Comparison of ENCODE assay signal across 25 cellular contexts in the genomic region with DNA sequence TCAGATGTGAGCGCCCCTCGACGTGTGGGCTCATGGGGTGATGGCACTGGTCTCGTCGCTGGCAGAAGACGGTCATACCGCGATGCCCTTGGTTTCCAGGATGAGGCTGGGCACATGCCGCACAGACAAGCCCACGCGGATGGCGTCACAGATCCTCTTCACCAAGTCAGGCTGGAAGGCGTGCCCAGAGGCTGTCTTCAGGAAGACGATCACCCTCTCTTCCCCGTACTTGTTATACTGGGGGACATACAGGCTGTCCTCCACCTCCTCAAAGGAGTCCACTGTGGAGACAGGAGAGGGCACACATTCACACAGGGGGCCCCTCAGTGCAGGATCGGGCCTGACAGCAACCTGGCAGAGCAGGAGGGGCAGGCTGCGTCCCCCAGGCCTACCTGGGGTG. TPM values are rescaled to one million over a fixed set of nuclear protein-coding genes. Genes with fewer than 3 reads are reported as not detected.
A peak's percentile ranks its signal among the peaks of the same experiment; 100 is the strongest.
DNase-seq lines count a peak whose midpoint lies in the region; ATAC-seq, FAIRE-seq and TF ChIP-seq lines count a peak whose summit lies in the region.
"Had no signal": no experiment of that assay in that cellular context is flagged by ENCODE, and none has a peak within 500 bp of the region (broad histone marks: within the 10 kb centered on the region; RNA-seq: fewer than 3 reads in every experiment).

No MANE protein-coding gene starts in this region.

- ATAC-seq in RWPE2 (ENCODE audit: low read depth) (peak; percentile 23; the same call in 1 of the 3 replicates), esophagus mucosa (no peak)
- no peak for ATAC-seq in stimulated activated naive B cell treated with anti-CD40 and anti-IgM and Interleukin-4, amounts not matched to agents 10 μg/mL and 1 μg/mL and 100 μg/mL, for 72 hours (replicated peaks)
- ATAC-seq: CD8-positive, alpha-beta T cell had no signal

- peak; percentile 58 for DNase-seq in RWPE2 (ENCODE audit: low spot score)
- DNase-seq in kidney, result peak; percentile 56
- peak; percentile 60 for DNase-seq in mesenteric fat pad (ENCODE audit: low spot score)
- DNase-seq in stimulated activated naive B cell treated with anti-CD40 and anti-IgM and Interleukin-4, amounts not matched to agents 10 μg/mL and 1 μg/mL and 100 μg/mL, for 72 hours, result no peak
- no peak for DNase-seq in NOMO-1 treated with DMSO at 0.1 percent for 48 hours (lab: John Stamatoyannopoulos, UW; ENCODE audit: unreplicated experiment)
- no peak for DNase-seq in germinal center (ENCODE audit: low spot score)
- DNase-seq in nucleus accumbens (lab: John Stamatoyannopoulos, UW), result no peak
- DNase-seq: 8988T; ACHN; BE2C; C1 segment of cervical spinal cord; Calu3; CD4-positive, CD25-positive, alpha-beta regulatory T cell; CD8-positive, alpha-beta T cell; DMS79 treated with DMSO at 0.1 percent for 48 hours; GF-D8 had no signal

- H3K36me3 ChIP-seq in RWPE2 (ENCODE audit: low read depth), result no peaks in the 10 kb centered on the region
- no peaks in the 10 kb centered on the region for H3K36me3 ChIP-seq in kidney (ENCODE audit: control insufficient read depth in 1 of 2, insufficient read depth in 2 of 2, low read length in 2 of 2)
- H3K36me3 ChIP-seq: BLaER1 had no signal

- H3K27me3 ChIP-seq in RWPE2 (ENCODE audit: insufficient read depth, poor library complexity, severe bottlenecking), result no peaks in the 10 kb centered on the region
- H3K27me3 ChIP-seq: BE2C, BLaER1 had no signal

- intact Hi-C loops in kidney (cut with DNase I), result no loop called here

- H3K9me3 ChIP-seq in RWPE2 (ENCODE audit: severe bottlenecking), result no peaks in the 10 kb centered on the region
- no peaks in the 10 kb centered on the region for H3K9me3 ChIP-seq in kidney (ENCODE audit: control insufficient read depth in 1 of 2, low read length in 2 of 2)
- H3K9me3 ChIP-seq: BE2C, BLaER1, Caco-2 had no signal

- H3K4me3 Mint-ChIP-seq in stimulated activated naive B cell treated with anti-CD40 and anti-IgM and Interleukin-4, amounts not matched to agents 10 μg/mL and 1 μg/mL and 100 μg/mL, for 72 hours, result no peak overlapping the region
- H3K4me3 Mint-ChIP-seq: CD14-positive monocyte; CD4-positive, CD25-positive, alpha-beta regulatory T cell; CD8-positive, alpha-beta T cell had no signal

- TF ChIP-seq CTCF in RWPE2 (IDR thresholded peaks at IDR 0.05; ENCODE audit: poor library complexity, severe bottlenecking) (no peak), kidney (IDR thresholded peaks at IDR 0.05; ENCODE audit: borderline replicate concordance, extremely low read depth, insufficient read depth) (no peak)

- peaks cover 0 to 1% of the 10 kb centered on the region in 2 donors for H3K9me3 Mint-ChIP-seq in stimulated activated naive B cell treated with anti-CD40 and anti-IgM and Interleukin-4, amounts not matched to agents 10 μg/mL and 1 μg/mL and 100 μg/mL, for 72 hours
- H3K9me3 Mint-ChIP-seq: CD8-positive, alpha-beta T cell had no signal

- no peak overlapping the region for H3K9ac ChIP-seq in kidney (ENCODE audit: low read length in 2 of 2)
- H3K9ac ChIP-seq: BLaER1 had no signal

- no peaks in the 10 kb centered on the region for H3K36me3 Mint-ChIP-seq in stimulated activated naive B cell treated with anti-CD40 and anti-IgM and Interleukin-4, amounts not matched to agents 10 μg/mL and 1 μg/mL and 100 μg/mL, for 72 hours
- H3K36me3 Mint-ChIP-seq: CD14-positive monocyte; CD4-positive, CD25-positive, alpha-beta regulatory T cell; CD8-positive, alpha-beta T cell had no signal

- H3K27me3 Mint-ChIP-seq in stimulated activated naive B cell treated with anti-CD40 and anti-IgM and Interleukin-4, amounts not matched to agents 10 μg/mL and 1 μg/mL and 100 μg/mL, for 72 hours, result peaks cover 3 to 12% of the 10 kb centered on the region in 2 donors
- H3K27me3 Mint-ChIP-seq: CD4-positive, CD25-positive, alpha-beta regulatory T cell had no signal

- H3K4me3 ChIP-seq in RWPE2 (ENCODE audit: severe bottlenecking) (no peak overlapping the region), kidney (ENCODE audit: low read length in 2 of 2) (no peak overlapping the region)
- H3K4me3 ChIP-seq: BLaER1 had no signal

- no peak overlapping the region for H3K27ac ChIP-seq in RWPE2 (ENCODE audit: poor library complexity, severe bottlenecking)
- no peak overlapping the region for H3K27ac ChIP-seq in kidney (ENCODE audit: low read depth in 2 of 2, low read length in 2 of 2)
- H3K27ac ChIP-seq: BLaER1 had no signal

- H3K4me1 Mint-ChIP-seq in stimulated activated naive B cell treated with anti-CD40 and anti-IgM and Interleukin-4, amounts not matched to agents 10 μg/mL and 1 μg/mL and 100 μg/mL, for 72 hours, result no peaks in the 10 kb centered on the region

- H3K4me1 ChIP-seq in RWPE2 (ENCODE audit: insufficient read depth, poor library complexity, severe bottlenecking) (no peaks in the 10 kb centered on the region), kidney (ENCODE audit: control insufficient read depth in 1 of 2, insufficient read depth in 1 of 2, low read depth in 1 of 2, low read length in 2 of 2) (no peaks in the 10 kb centered on the region)
- H3K4me1 ChIP-seq: BE2C, Caco-2 had no signal

- FAIRE-seq in kidney (lab: Jason Lieb, UNC), result no peak
- FAIRE-seq: A204.1, D721Med, G401.6, GM12891, GM19239 had no signal

- peak overlapping the region; percentile 4 for H3K27ac Mint-ChIP-seq in stimulated activated naive B cell treated with anti-CD40 and anti-IgM and Interleukin-4, amounts not matched to agents 10 μg/mL and 1 μg/mL and 100 μg/mL, for 72 hours
- H3K27ac Mint-ChIP-seq: CD14-positive monocyte; CD4-positive, CD25-positive, alpha-beta regulatory T cell; CD8-positive, alpha-beta T cell had no signal

RNA-seq across cellular contexts. Expression of a gene that starts 41.9 kb away (rescaled TPM):
- total RNA-seq in kidney (12.9 TPM), mesenteric fat pad (11.9 TPM), esophagus mucosa (5.6 TPM)
- 8.5 TPM for polyA plus RNA-seq in kidney (ENCODE audit: insufficient read depth, low read depth, low replicate concordance)

Comparison
In these comparisons a context has a peak if more than half of its experiments do, and no peak if none do; other contexts are left out.
1. DNase-seq: peak in RWPE2 (single experiment), kidney (single experiment) and mesenteric fat pad (single experiment); none in stimulated activated naive B cell treated with anti-CD40 and anti-IgM and Interleukin-4, amounts not matched to agents 10 μg/mL and 1 μg/mL and 100 μg/mL, for 72 hours (single experiment), NOMO-1 treated with DMSO at 0.1 percent for 48 hours (single experiment), germinal center (single experiment) and nucleus accumbens (0 of 56).